Comparison of ENCODE assay signal across 10 cellular contexts in the genomic region with DNA sequence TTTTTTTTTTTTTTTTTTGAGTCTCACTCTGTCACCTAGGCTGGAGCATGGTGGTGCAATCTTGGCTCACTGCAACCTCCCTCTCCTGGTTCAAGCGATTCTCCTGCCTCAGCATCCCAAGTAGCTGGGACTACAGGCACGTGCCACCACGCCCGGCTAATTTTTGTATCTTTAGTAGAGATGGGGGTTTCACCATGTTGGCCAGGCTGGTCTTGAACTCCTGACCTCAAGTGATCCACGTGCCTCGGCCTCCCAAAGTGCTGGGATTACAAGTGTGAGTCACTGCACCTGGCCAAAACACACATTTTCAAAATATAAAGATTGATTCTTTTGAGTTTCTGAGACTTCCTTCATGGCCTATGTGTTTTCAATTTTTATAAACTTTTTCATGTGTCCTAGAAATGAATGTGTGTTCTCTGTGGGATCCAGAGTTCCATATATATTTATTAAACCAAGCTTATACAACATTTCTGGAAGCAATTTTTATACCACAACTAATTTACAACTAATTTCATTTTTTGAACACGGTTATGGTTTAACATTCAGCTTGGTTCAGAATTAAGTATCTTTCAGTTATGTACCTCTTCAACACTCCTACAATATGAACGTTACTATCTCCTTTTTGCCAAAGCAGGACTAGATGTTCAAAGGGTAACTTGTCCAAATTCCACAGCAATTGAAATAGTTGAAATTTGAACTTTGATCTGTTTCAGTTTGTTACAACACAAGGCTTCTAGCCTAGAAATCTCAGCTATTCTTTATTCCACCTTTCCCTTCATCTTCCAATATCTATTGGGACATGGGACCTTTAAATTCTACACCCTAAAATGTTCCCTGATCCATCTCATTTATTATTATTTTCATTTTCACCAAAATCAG. TPM values are rescaled to one million over a fixed set of nuclear protein-coding genes. Genes with fewer than 3 reads are reported as not detected.
DNase-seq lines count a peak whose midpoint lies in the region; ATAC-seq, FAIRE-seq and TF ChIP-seq lines count a peak whose summit lies in the region.
"Had no signal": no experiment of that assay in that cellular context is flagged by ENCODE, and none has a peak within 500 bp of the region (broad histone marks: within the 10 kb centered on the region; RNA-seq: fewer than 3 reads in every experiment).

No MANE protein-coding gene starts in this region.

- POLR2A ChIA-PET in HepG2 (lab: Yijun Ruan, JAX): interaction anchor here (0.8 to 2.3 kb wide), 7 partner anchors 8 to 241 kb away, joined by 3 to 8 read pairs (median 5); a partner anchor contains a TSS

- H2AFZ ChIP-seq in HepG2 (ENCODE audit: low read length): no peak overlapping the region

- BruUV-seq in HepG2 (replicated peaks; lab: Mats Ljungman, UMichigan): no TSS peak

- H3K27ac Mint-ChIP-seq in activated T-helper 17 cell treated with anti-CD3 and anti-CD28 coated beads, Interleukin-2, amount 50 U/mL, for 72 hours: peak overlapping the region; percentile 94

- no peak for ATAC-seq in left cardiac atrium
- no peak for ATAC-seq in activated T-helper 17 cell treated with anti-CD3 and anti-CD28 coated beads, Interleukin-2, amount 50 U/mL, for 72 hours (replicated peaks)
- peak; percentile 7 for ATAC-seq in HepG2
- no peak for ATAC-seq in thoracic aorta (ENCODE audit: insufficient number of reproducible peaks, low FRiP score, low read depth)
- no peak for ATAC-seq in foreskin keratinocyte

- WGBS in HepG2 (ENCODE audit: low lambda C conversion rate): 41% methylated on average over 8 of the region's 8 CpGs

- H3K36me3 Mint-ChIP-seq in activated T-helper 17 cell treated with anti-CD3 and anti-CD28 coated beads, Interleukin-2, amount 50 U/mL, for 72 hours (ENCODE audit: low read depth): peaks cover 34% of the 10 kb centered on the region

- H3K27me3 ChIP-seq in cardiac muscle cell (no peaks in the 10 kb centered on the region), HepG2 (ENCODE audit: control insufficient read depth in 1 of 2, insufficient read depth in 2 of 2, low read length in 2 of 2) (no peaks in the 10 kb centered on the region), thoracic aorta (replicated peaks; ENCODE audit: insufficient read depth) (no peaks in the 10 kb centered on the region), foreskin keratinocyte (no peaks in the 10 kb centered on the region)

- no peaks in the 10 kb centered on the region for H3K9me3 Mint-ChIP-seq in activated T-helper 17 cell treated with anti-CD3 and anti-CD28 coated beads, Interleukin-2, amount 50 U/mL, for 72 hours

- TF ChIP-seq EP300 in HepG2 (IDR thresholded peaks at IDR 0.05; ENCODE audit: low read depth in 2 of 2, low read length in 2 of 2): peak in 1 of 2 experiments; percentile 74; a peak in 2 of 4 replicates
- TF ChIP-seq EP300 in HepG2 (CRISPR knock-in tag; IDR thresholded peaks at IDR 0.05; ENCODE audit: borderline replicate concordance): no peak

- H3K4me3 Mint-ChIP-seq in activated T-helper 17 cell treated with anti-CD3 and anti-CD28 coated beads, Interleukin-2, amount 50 U/mL, for 72 hours: peak overlapping the region; percentile 90

- H3K4me3 ChIP-seq in cardiac muscle cell: peak overlapping the region; percentile 85
- H3K4me3 ChIP-seq in HepG2 (replicated peaks in 1 of 3; ENCODE audit: insufficient read depth in 1 of 3, low read depth in 2 of 3, low read length in 3 of 3): peak overlapping the region; percentile 89 to 100 (median 96); a peak in 5 of 6 replicates
- H3K4me3 ChIP-seq in thoracic aorta: peak overlapping the region; percentile 88

- TF ChIP-seq RAD21 in HepG2 (CRISPR knock-in tag; IDR thresholded peaks at IDR 0.05): no peak

- H3K4me1 ChIP-seq in cardiac muscle cell (ENCODE audit: low read depth) (peaks cover 20% of the 10 kb centered on the region), HepG2 (ENCODE audit: insufficient read depth, low read length) (peaks cover 37% of the 10 kb centered on the region), thoracic aorta (ENCODE audit: control insufficient read depth in 1 of 2, low read depth in 2 of 2) (peaks cover 25 to 42% of the 10 kb centered on the region in 2 donors), foreskin keratinocyte (peaks cover 18% of the 10 kb centered on the region)

- H3K27me3 Mint-ChIP-seq in activated T-helper 17 cell treated with anti-CD3 and anti-CD28 coated beads, Interleukin-2, amount 50 U/mL, for 72 hours: no peaks in the 10 kb centered on the region

- H3K4me2 ChIP-seq in HepG2 (ENCODE audit: low read depth, low read length): peak overlapping the region; percentile 79

- intact Hi-C loops in left cardiac atrium (cut with DNase I) (no loop called here), HepG2 (cut with micrococcal nuclease; ENCODE audit: unreplicated experiment) (loop anchor here (2.0 kb wide), 1 partner anchor 65 kb away; a partner anchor contains a TSS)

- CTCF ChIA-PET in HepG2 (lab: Yijun Ruan, JAX; ENCODE audit: low intra/inter-chr PET ratio, low total read pairs): no interaction called here

- H3K79me2 ChIP-seq in HepG2 (ENCODE audit: insufficient read depth, low read length): peaks cover 33% of the 10 kb centered on the region

- TF ChIP-seq CTCF in cardiac muscle cell (IDR thresholded peaks at IDR 0.05; ENCODE audit: low read depth, low read length): no peak
- TF ChIP-seq CTCF in HepG2 (CRISPR knock-in tag; IDR thresholded peaks at IDR 0.05): no peak
- no peak for TF ChIP-seq CTCF in thoracic aorta (IDR thresholded peaks at IDR 0.05)
- TF ChIP-seq CTCF in foreskin keratinocyte (conservative IDR thresholded peaks at IDR 0.05): no peak

- no peak overlapping the region for H3K9ac ChIP-seq in HepG2 (ENCODE audit: insufficient read depth, low read depth, low read length)

- 0 out of 4 replicates have a peak, but pooled peaks of 1 of the 2 experiments have one; percentile 31 for TF ChIP-seq POLR2A in HepG2 (IDR thresholded peaks at IDR 0.05; ENCODE audit: insufficient read depth in 1 of 2, low read depth in 2 of 2, low read length in 2 of 2)

- H3K36me3 ChIP-seq in cardiac muscle cell: no peaks in the 10 kb centered on the region
- no peaks in the 10 kb centered on the region; a peak in 1 of 5 replicates for H3K36me3 ChIP-seq in HepG2 (replicated peaks in 1 of 2; ENCODE audit: control insufficient read depth in 1 of 2, insufficient read depth in 2 of 2, low read length in 2 of 2)
- H3K36me3 ChIP-seq in thoracic aorta: no peaks in the 10 kb centered on the region

- peak; percentile 77 for FAIRE-seq in HepG2 (lab: Jason Lieb, UNC)

- DNase-seq in cardiac muscle cell (ENCODE audit: low read depth in 1 of 2, low spot score in 1 of 2) (no peak), left cardiac atrium (no peak), HepG2 (ENCODE audit: low spot score) (peak; percentile 84), thoracic aorta (ENCODE audit: low spot score) (no peak), foreskin keratinocyte (no peak)
- no peak for DNase-seq in activated CD8-positive, alpha-beta memory T cell treated with anti-CD3 and anti-CD28 coated beads, Interleukin-2, amount 50 U/mL, for 4 hours
- no peak for DNase-seq in stimulated activated CD4-positive, alpha-beta T cell treated with anti-CD3 and anti-CD28 coated beads, Interleukin-12 subunit alpha, Interleukin-12 subunit beta, amount 100 ng/mL, for 4 hours
- DNase-seq: NCI-H1092 treated with DMSO at 0.1 percent for 48 hours; stimulated activated CD4-positive, alpha-beta T cell treated with anti-CD3 and anti-CD28 coated beads, Interleukin-4, amount 100 ng/mL, for 24 hours had no signal

- no peaks in the 10 kb centered on the region for H3K9me3 ChIP-seq in cardiac muscle cell (ENCODE audit: low read depth)
- no peaks in the 10 kb centered on the region for H3K9me3 ChIP-seq in HepG2 (ENCODE audit: low read length)
- no peaks in the 10 kb centered on the region for H3K9me3 ChIP-seq in thoracic aorta

- H3K27ac ChIP-seq in cardiac muscle cell (no peak overlapping the region), HepG2 (ENCODE audit: extremely low read length, insufficient read depth, low read length) (peak overlapping the region; percentile 88), thoracic aorta (no peak overlapping the region), foreskin keratinocyte (no peak overlapping the region)

- in situ Hi-C loops in HepG2 (cut with HindIII; ENCODE audit: extremely low pct_ligation_motif_present, low pct_unique_long_range_greater_than_20kb): no loop called here

- 0 out of 2 replicates have a peak, but pooled peaks cover 8% of the 10 kb centered on the region for H4K20me1 ChIP-seq in HepG2 (ENCODE audit: insufficient read depth, low read length)

- peaks cover 22% of the 10 kb centered on the region for H3K4me1 Mint-ChIP-seq in activated T-helper 17 cell treated with anti-CD3 and anti-CD28 coated beads, Interleukin-2, amount 50 U/mL, for 72 hours

RNA-seq across cellular contexts. Expression of a gene that starts 1.5 kb away (rescaled TPM):
- 39.6 and 40.1 TPM in 2 replicates for total RNA-seq in cardiac muscle cell
- polyA plus RNA-seq in cardiac muscle cell: 31.7 and 40.8 TPM in 2 replicates
- total RNA-seq in left cardiac atrium: 10 to 100 TPM; 14.1 to 18.6 TPM
- total RNA-seq in activated T-helper 17 cell treated with anti-CD3 and anti-CD28 coated beads, Interleukin-2, amount 50 U/mL, for 72 hours: 10 to 100 TPM; 10.7 to 20.2 TPM
- 30.0 and 30.6 TPM in 2 replicates for total RNA-seq in HepG2 (2016; rRNA removed; fragmentation: Illumina TruSeq; extraction: Trizol)
- total RNA-seq in HepG2 (2016; cell fraction: cytosol; rRNA removed; fragmentation: Illumina TruSeq; extraction: Trizol; ENCODE audit: low read depth): 2.7 and 8.9 TPM in 2 replicates
- total RNA-seq in HepG2 (2016; cell fraction: insoluble cytoplasmic fraction; rRNA removed; fragmentation: Illumina TruSeq; extraction: Trizol): 27.3 and 30.2 TPM in 2 replicates
- total RNA-seq in HepG2 (2016; cell fraction: membrane; rRNA removed; fragmentation: Illumina TruSeq; extraction: Trizol): 3.5 and 4.1 TPM in 2 replicates
- 46.2 and 55.3 TPM in 2 replicates for total RNA-seq in HepG2 (2016; cell fraction: nucleus; rRNA removed; fragmentation: Illumina TruSeq; extraction: Trizol)
- polyA plus RNA-seq in HepG2 (2011; rRNA removed): 52.7 and 56.9 TPM in 2 replicates
- 7.3 and 7.6 TPM in 2 replicates for polyA plus RNA-seq in HepG2 (2011; cell fraction: cytosol; rRNA removed)
- 160 and 162 TPM in 2 replicates for polyA plus RNA-seq in HepG2 (2011; cell fraction: nucleus; rRNA removed)
- polyA plus RNA-seq in HepG2 (2012): 22.4 and 40.7 TPM in 2 replicates
- polyA plus RNA-seq in HepG2 (2016; cell fraction: cytosol; fragmentation: Illumina TruSeq; extraction: Trizol; ENCODE audit: low read depth): 0.53 and 0.63 TPM in 2 replicates
- 15.3 and 17.0 TPM in 2 replicates for polyA plus RNA-seq in HepG2 (2016; cell fraction: insoluble cytoplasmic fraction; fragmentation: Illumina TruSeq; extraction: Trizol; ENCODE audit: low read depth)
- polyA plus RNA-seq in HepG2 (2016; cell fraction: membrane; fragmentation: Illumina TruSeq; extraction: Trizol; ENCODE audit: low read depth): 1.6 and 1.9 TPM in 2 replicates
- polyA plus RNA-seq in HepG2 (2016; cell fraction: nucleus; fragmentation: Illumina TruSeq; extraction: Trizol; ENCODE audit: insufficient read depth, low read depth): 99.4 TPM in 2 replicates
- 9.9 and 28.6 TPM in 2 replicates for polyA minus RNA-seq in HepG2 (2011; rRNA and poly(A)+ RNA removed; ENCODE audit: low replicate concordance)
- 6.8 and 9.4 TPM in 2 replicates for polyA minus RNA-seq in HepG2 (2011; cell fraction: cytosol; rRNA and poly(A)+ RNA removed)
- polyA minus RNA-seq in HepG2 (2011; cell fraction: nucleus; rRNA and poly(A)+ RNA removed): 122 and 126 TPM in 2 replicates
- 100 to 1,000 TPM in 1 of 2 donors, 10 to 100 TPM in 1; 52.8 to 100 TPM for total RNA-seq in thoracic aorta
- 17.5 and 18.9 TPM in 2 replicates for total RNA-seq in foreskin keratinocyte
- polyA plus RNA-seq in foreskin keratinocyte: 5.7 and 7.3 TPM in 2 replicates

RNA-seq across cellular contexts. Expression of a gene that starts 2.0 kb away (rescaled TPM):
- total RNA-seq in cardiac muscle cell: 54.7 and 107 TPM in 2 replicates
- polyA plus RNA-seq in cardiac muscle cell: 38.3 and 42.2 TPM in 2 replicates
- total RNA-seq in left cardiac atrium: 10 to 100 TPM; 27.3 to 41.2 TPM
- 10 to 100 TPM; 41.8 to 61.6 TPM for total RNA-seq in activated T-helper 17 cell treated with anti-CD3 and anti-CD28 coated beads, Interleukin-2, amount 50 U/mL, for 72 hours
- total RNA-seq in HepG2 (2016; rRNA removed; fragmentation: Illumina TruSeq; extraction: Trizol): 46.8 and 52.2 TPM in 2 replicates
- 3.6 and 4.1 TPM in 2 replicates for total RNA-seq in HepG2 (2016; cell fraction: cytosol; rRNA removed; fragmentation: Illumina TruSeq; extraction: Trizol; ENCODE audit: low read depth)
- total RNA-seq in HepG2 (2016; cell fraction: insoluble cytoplasmic fraction; rRNA removed; fragmentation: Illumina TruSeq; extraction: Trizol): 49.8 and 51.5 TPM in 2 replicates
- 13.8 and 14.4 TPM in 2 replicates for total RNA-seq in HepG2 (2016; cell fraction: membrane; rRNA removed; fragmentation: Illumina TruSeq; extraction: Trizol)
- total RNA-seq in HepG2 (2016; cell fraction: nucleus; rRNA removed; fragmentation: Illumina TruSeq; extraction: Trizol): 62.0 and 62.2 TPM in 2 replicates
- 21.3 and 30.2 TPM in 2 replicates for polyA plus RNA-seq in HepG2 (2011; rRNA removed)
- 11.3 and 16.2 TPM in 2 replicates for polyA plus RNA-seq in HepG2 (2011; cell fraction: cytosol; rRNA removed)
- 42.3 and 49.7 TPM in 2 replicates for polyA plus RNA-seq in HepG2 (2011; cell fraction: nucleus; rRNA removed)
- 17.7 and 33.8 TPM in 2 replicates for polyA plus RNA-seq in HepG2 (2012)
- polyA plus RNA-seq in HepG2 (2016; cell fraction: cytosol; fragmentation: Illumina TruSeq; extraction: Trizol; ENCODE audit: low read depth): 3.6 and 3.7 TPM in 2 replicates
- 63.2 and 68.1 TPM in 2 replicates for polyA plus RNA-seq in HepG2 (2016; cell fraction: insoluble cytoplasmic fraction; fragmentation: Illumina TruSeq; extraction: Trizol; ENCODE audit: low read depth)
- 7.8 and 8.1 TPM in 2 replicates for polyA plus RNA-seq in HepG2 (2016; cell fraction: membrane; fragmentation: Illumina TruSeq; extraction: Trizol; ENCODE audit: low read depth)
- polyA plus RNA-seq in HepG2 (2016; cell fraction: nucleus; fragmentation: Illumina TruSeq; extraction: Trizol; ENCODE audit: insufficient read depth, low read depth): 81.5 and 95.4 TPM in 2 replicates
- 15.0 and 16.8 TPM in 2 replicates for polyA minus RNA-seq in HepG2 (2011; rRNA and poly(A)+ RNA removed; ENCODE audit: low replicate concordance)
- 20.6 and 22.0 TPM in 2 replicates for polyA minus RNA-seq in HepG2 (2011; cell fraction: cytosol; rRNA and poly(A)+ RNA removed)
- 88.2 and 89.1 TPM in 2 replicates for polyA minus RNA-seq in HepG2 (2011; cell fraction: nucleus; rRNA and poly(A)+ RNA removed)
- total RNA-seq in thoracic aorta: 10 to 100 TPM; 26.4 to 52.4 TPM
- total RNA-seq in foreskin keratinocyte: 34.9 and 41.3 TPM in 2 replicates
- polyA plus RNA-seq in foreskin keratinocyte: 16.8 and 22.2 TPM in 2 replicates
